ENCODE assay signal across 8 cellular contexts in genomic region chr3:15601046-15601398, GRCh38. TPM values are rescaled to one million over a fixed set of nuclear protein-coding genes. Genes with fewer than 3 reads are reported as not detected.
DNase-seq lines count a peak whose midpoint lies in the region; ATAC-seq and TF ChIP-seq lines count a peak whose summit lies in the region.

No MANE protein-coding gene starts in this region.

- H3K4me3 ChIP-seq in AG09309 (ENCODE audit: control insufficient read depth, low read depth, low read length) (peak overlapping the region; percentile 97), colonic mucosa (peak overlapping the region; percentile 82), muscle layer of duodenum (ENCODE audit: low read depth in 1 of 2, low read length in 2 of 2) (peak overlapping the region; percentile 93 to 100)

- H3K27ac ChIP-seq in colonic mucosa (peak overlapping the region; percentile 85), muscle layer of duodenum (ENCODE audit: low read length) (peak overlapping the region; percentile 95)

- no peaks in the 10 kb centered on the region for H3K4me1 ChIP-seq in colonic mucosa
- H3K4me1 ChIP-seq in muscle layer of duodenum (ENCODE audit: control insufficient read depth in 1 of 2, insufficient read depth in 2 of 2, low read length in 2 of 2), result peaks cover 15 to 16% of the 10 kb centered on the region in 2 donors

- peak; percentile 13 for ATAC-seq in GM21447 (IDR thresholded peaks at IDR 0.05; ENCODE audit: unreplicated experiment)

- H3K27me3 ChIP-seq in colonic mucosa (no peaks in the 10 kb centered on the region), muscle layer of duodenum (ENCODE audit: low read depth, low read length) (no peaks in the 10 kb centered on the region)

- TF ChIP-seq CTCF in AG09309 (IDR thresholded peaks at IDR 0.05; ENCODE audit: control insufficient read depth, insufficient read depth, low read depth, low read length, missing control alignments) (no peak), colonic mucosa (IDR thresholded peaks at IDR 0.05) (no peak), GM20000 (IDR thresholded peaks at IDR 0.05; ENCODE audit: extremely low read depth, missing control alignments) (no peak)

- H3K36me3 ChIP-seq in colonic mucosa, result no peaks in the 10 kb centered on the region
- peaks cover 18 to 26% of the 10 kb centered on the region in 2 donors for H3K36me3 ChIP-seq in muscle layer of duodenum (ENCODE audit: control insufficient read depth in 1 of 2, insufficient read depth in 2 of 2, low read length in 2 of 2)

- H3K9me3 ChIP-seq in colonic mucosa (no peaks in the 10 kb centered on the region), muscle layer of duodenum (ENCODE audit: control insufficient read depth in 1 of 2, low read length in 2 of 2) (no peaks in the 10 kb centered on the region)

- peak overlapping the region; percentile 69 to 81 for H3K9ac ChIP-seq in colonic mucosa (ENCODE audit: low read depth in 2 of 2, low read length in 2 of 2)

- intact Hi-C loops in colonic mucosa (cut with DNase I), result no loop called here

- DNase-seq in AG09309 (ENCODE audit: low read depth) (no peak), HuH-7.5 (ENCODE audit: low spot score) (peak; percentile 21), colonic mucosa (no peak), GM20000 (ENCODE audit: low spot score) (no peak), DMS79 treated with DMSO at 0.1 percent for 48 hours (lab: John Stamatoyannopoulos, UW) (no peak), foreskin melanocyte (no peak)

RNA-seq across cellular contexts. Expression of gene HACL1, which starts 0.3 kb away (rescaled TPM):
- 10 to 100 TPM; 13.1 to 19.1 TPM for total RNA-seq in colonic mucosa

RNA-seq across cellular contexts. Expression of gene BTD, which starts 0.5 kb away (rescaled TPM):
- total RNA-seq in colonic mucosa, result 10 to 100 TPM; 18.0 to 29.3 TPM
